Comparison of ENCODE assay signal across 10 cellular contexts in genomic region chr3:184765730-184766074, GRCh38. TPM values are rescaled to one million over a fixed set of nuclear protein-coding genes. Genes with fewer than 3 reads are reported as not detected.
DNase-seq lines count a peak whose midpoint lies in the region; ATAC-seq and TF ChIP-seq lines count a peak whose summit lies in the region.
"Had no signal": no experiment of that assay in that cellular context is flagged by ENCODE, and none has a peak within 500 bp of the region (broad histone marks: within the 10 kb centered on the region; RNA-seq: fewer than 3 reads in every experiment).

No MANE protein-coding gene starts in this region.

- H3K79me2 ChIP-seq in PC-9 (ENCODE audit: low read depth) = no peaks in the 10 kb centered on the region
- H3K79me2 ChIP-seq: parathyroid adenoma had no signal

- H3K4me3 ChIP-seq in GM12865 (ENCODE audit: low read depth, low read length) = no peak overlapping the region
- H3K4me3 ChIP-seq in PC-9 = no peak overlapping the region

- H3K36me3 ChIP-seq in PC-9 (ENCODE audit: low read depth) = no peaks in the 10 kb centered on the region

- peak overlapping the region; percentile 57 for H3K27ac ChIP-seq in PC-9
- H3K27ac ChIP-seq: KMS-11, parathyroid adenoma had no signal

- intact Hi-C loops in PC-9 (cut with micrococcal nuclease; ENCODE audit: unreplicated experiment) = loop anchor here (2.0 kb wide), 1 partner anchor 27 kb away; no protein-coding TSS in a partner anchor

- CTCF ChIA-PET in PC-9 (lab: Charles Lee) = interaction anchor here (0.6 to 1.0 kb wide), 2 partner anchors 204 to 289 kb away, joined by 7 to 13 read pairs; partner anchors contain the start of gene EPHB3

- TF ChIP-seq CTCF in GM12865 (IDR thresholded peaks at IDR 0.05; ENCODE audit: insufficient read depth, low read depth, low read length, missing control alignments) (no peak), PC-9 (conservative IDR thresholded peaks at IDR 0.05) (no peak)

- peaks cover 16% of the 10 kb centered on the region; the same call in 1 of the 2 replicates for H3F3A ChIP-seq in PC-9 (ENCODE audit: insufficient read depth, low read depth)

- H4K20me1 ChIP-seq in PC-9 (ENCODE audit: insufficient read depth) = no peaks in the 10 kb centered on the region

- H3K4me1 ChIP-seq in PC-9 (replicated peaks; ENCODE audit: insufficient read depth) = peaks cover 15% of the 10 kb centered on the region
- H3K4me1 ChIP-seq: parathyroid adenoma had no signal

- peaks cover 15% of the 10 kb centered on the region; the same call in 1 of the 2 replicates for H3K27me3 ChIP-seq in PC-9 (ENCODE audit: insufficient read depth, low read depth)

- H3K9me2 ChIP-seq in PC-9 (ENCODE audit: insufficient read depth) = no peaks in the 10 kb centered on the region

- POLR2A ChIA-PET in PC-9 (lab: Charles Lee; ENCODE audit: unreplicated experiment) = interaction anchor here (0.6 to 0.7 kb wide), 3 partner anchors 25 to 158 kb away, joined by 3 to 4 read pairs (median 3); no protein-coding TSS in a partner anchor

- DNase-seq in GM12865 (ENCODE audit: low read depth) = peak; percentile 21
- DNase-seq in PC-9 = peak; percentile 60 to 80
- DNase-seq in midbrain (lab: John Stamatoyannopoulos, UW) = peak; percentile 23
- DNase-seq in activated CD8-positive, alpha-beta memory T cell treated with anti-CD3 and anti-CD28 coated beads for 24 hours = no peak
- no peak for DNase-seq in amniotic stem cell (lab: John Stamatoyannopoulos, UW)
- DNase-seq in NCI-H2227 (lab: John Stamatoyannopoulos, UW; ENCODE audit: unreplicated experiment) = no peak

- no peak overlapping the region for H2AFZ ChIP-seq in PC-9
- H2AFZ ChIP-seq: parathyroid adenoma had no signal

- ATAC-seq in HG02981 (IDR thresholded peaks at IDR 0.05; ENCODE audit: unreplicated experiment) (peak; percentile 56), GM21390 (IDR thresholded peaks at IDR 0.05; ENCODE audit: unreplicated experiment) (no peak)

- no peaks in the 10 kb centered on the region for H3K9me3 ChIP-seq in PC-9 (ENCODE audit: insufficient read depth, low read depth)

- H3K4me2 ChIP-seq in PC-9 = peak overlapping the region; percentile 46
- H3K4me2 ChIP-seq: KMS-11 had no signal

- BruUV-seq in PC-9 (replicated peaks; lab: Mats Ljungman, UMichigan) = no TSS peak

RNA-seq across cellular contexts. Expression of gene VPS8, which starts 46.3 kb away (rescaled TPM):
- 71.8 and 80.8 TPM in 2 replicates for total RNA-seq in PC-9 (2021)

RNA-seq across cellular contexts. Expression of gene MAGEF1, which starts 53.8 kb away (rescaled TPM):
- 97.2 and 106 TPM in 2 replicates for total RNA-seq in PC-9 (2021)

Comparison
In these comparisons a context has a peak if more than half of its experiments do, and no peak if none do; other contexts are left out.
1. DNase-seq: peak in GM12865 (single experiment), PC-9 (2 of 2) and midbrain (single experiment); none in activated CD8-positive, alpha-beta memory T cell treated with anti-CD3 and anti-CD28 coated beads for 24 hours (single experiment), amniotic stem cell (single experiment) and NCI-H2227 (single experiment).